ENCODE assay signal across 1 cellular context in genomic region chr15:37111427-37111717, GRCh38.
TF ChIP-seq lines count a peak whose summit lies in the region.

No MANE protein-coding gene starts in this region.

TF ChIP-seq in WTC11, 78 proteins besides CTCF, POLR2A, EP300 and RAD21 (continued from another document):
- TF ChIP-seq AFF4 (CRISPR knock-in tag; IDR thresholded peaks at IDR 0.05; ENCODE audit: borderline replicate concordance) (no peak), ZNF138 (CRISPR knock-in tag; conservative IDR thresholded peaks at IDR 0.05) (no peak), AR (CRISPR knock-in tag; IDR thresholded peaks at IDR 0.05) (no peak), MLX (CRISPR knock-in tag; IDR thresholded peaks at IDR 0.05) (no peak)
